26 cellular contexts compared by ENCODE assay signal in genomic region chr4:90445380-90445779, GRCh38.
DNase-seq lines count a peak whose midpoint lies in the region; ATAC-seq and TF ChIP-seq lines count a peak whose summit lies in the region.
"Had no signal": no experiment of that assay in that cellular context is flagged by ENCODE, and none has a peak within 500 bp of the region (broad histone marks: within the 10 kb centered on the region; RNA-seq: fewer than 3 reads in every experiment).

No MANE protein-coding gene starts in this region.

- 78% methylated on average over 2 of the region's 2 CpGs for WGBS in mammary epithelial cell (ENCODE audit: low coverage, missing lambda C conversion rate)

- ATAC-seq in activated naive CD4-positive, alpha-beta T cell treated with anti-CD3 and anti-CD28 coated beads, Interleukin-2, amount 50 U/mL, for 72 hours = no peak
- ATAC-seq in HG02642 (IDR thresholded peaks at IDR 0.05; ENCODE audit: poor library complexity, unreplicated experiment) = no peak
- ATAC-seq: K562 had no signal

- no peak overlapping the region for H3K4me3 ChIP-seq in mammary epithelial cell (replicated peaks in 1 of 3; ENCODE audit: insufficient read depth in 1 of 3, low read depth in 2 of 3, low read length in 3 of 3)
- no peak overlapping the region for H3K4me3 ChIP-seq in breast epithelium
- H3K4me3 ChIP-seq in SK-N-MC = peak overlapping the region; percentile 49
- H3K4me3 ChIP-seq: BLaER1, GM23248, K562, PC-9, SJSA1 had no signal

- H3K27me3 ChIP-seq in mammary epithelial cell (ENCODE audit: insufficient read depth, low read length) = no peaks in the 10 kb centered on the region
- H3K27me3 ChIP-seq in breast epithelium = no peaks in the 10 kb centered on the region
- H3K27me3 ChIP-seq: BLaER1, SJSA1 had no signal

- no peak for TF ChIP-seq POLR2A in breast epithelium (IDR thresholded peaks at IDR 0.05)

- in situ Hi-C loops in mammary epithelial cell (cut with MboI; ENCODE audit: low sequenced_read_pairs in 2 of 2) = no loop called here

- CTCF ChIA-PET in mammary epithelial cell (lab: Charles Lee; ENCODE audit: low non-redundant PET) = no interaction called here

- H3K36me3 ChIP-seq in mammary epithelial cell (ENCODE audit: insufficient read depth, low read length) (no peaks in the 10 kb centered on the region), breast epithelium (no peaks in the 10 kb centered on the region), SK-N-MC (ENCODE audit: insufficient read depth, low read length) (no peaks in the 10 kb centered on the region)
- H3K36me3 ChIP-seq: BLaER1, SJSA1 had no signal

- peak overlapping the region; percentile 23 for H3K4me2 ChIP-seq in mammary epithelial cell (ENCODE audit: insufficient read depth, low read depth, low read length)
- H3K4me2 ChIP-seq: BLaER1, PC-9 had no signal

- DNase-seq in mammary epithelial cell (no peak), breast epithelium (ENCODE audit: low spot score in 2 of 2) (no peak), SK-N-MC (ENCODE audit: low read depth, low spot score) (peak; percentile 72), epithelial cell of prostate (ENCODE audit: low read depth, low spot score) (no peak), C1 segment of cervical spinal cord (lab: John Stamatoyannopoulos, UW) (no peak), SW 1271 (lab: John Stamatoyannopoulos, UW) (no peak)
- DNase-seq in activated naive CD4-positive, alpha-beta T cell treated with anti-CD3 and anti-CD28 coated beads, Interleukin-2, amount 50 U/mL, for 72 hours (ENCODE audit: low spot score in 2 of 2) = no peak
- DNase-seq: CD4-positive, alpha-beta T cell; DMS53; GM23248; H7; MV-4-11; NCI-H1105; NCI-H146; NCI-H1930; NCI-H2107; NCI-H446 treated with DMSO at 0.1 percent for 48 hours; NCI-H526; NCI-H82; NK-92 treated with Interleukin-12 subunit alpha and Interleukin-12 subunit beta, amount 100 ng/mL, for 24 hours; PC-9; Right ventricle myocardium superior had no signal

- H3K36me3 Mint-ChIP-seq in activated naive CD4-positive, alpha-beta T cell treated with anti-CD3 and anti-CD28 coated beads, Interleukin-2, amount 50 U/mL, for 72 hours = no peaks in the 10 kb centered on the region

- H3K9me3 ChIP-seq in mammary epithelial cell (replicated peaks; ENCODE audit: insufficient read depth, low read length) (no peaks in the 10 kb centered on the region), breast epithelium (peaks cover 0 to 9% of the 10 kb centered on the region in 2 donors), SK-N-MC (ENCODE audit: low read depth, low read length) (no peaks in the 10 kb centered on the region)
- H3K9me3 ChIP-seq: SJSA1 had no signal

- TF ChIP-seq CTCF in mammary epithelial cell (conservative IDR thresholded peaks at IDR 0.05 in 1 of 2, IDR thresholded peaks at IDR 0.05 in 1 of 2; ENCODE audit: extremely low read depth in 1 of 2, insufficient read depth in 1 of 2, low read depth in 1 of 2, low read length in 2 of 2) (no peak), breast epithelium (IDR thresholded peaks at IDR 0.05) (no peak)

- peaks cover 0 to 9% of the 10 kb centered on the region in 2 donors for H3K9me3 Mint-ChIP-seq in activated naive CD4-positive, alpha-beta T cell treated with anti-CD3 and anti-CD28 coated beads, Interleukin-2, amount 50 U/mL, for 72 hours
- H3K9me3 Mint-ChIP-seq: CD4-positive, alpha-beta T cell had no signal

- H3K4me1 ChIP-seq in mammary epithelial cell (ENCODE audit: insufficient read depth, low read length) (peaks cover 38% of the 10 kb centered on the region), breast epithelium (no peaks in the 10 kb centered on the region)
- H3K4me1 ChIP-seq: SJSA1 had no signal

- no peaks in the 10 kb centered on the region for H4K20me1 ChIP-seq in mammary epithelial cell (ENCODE audit: insufficient read depth, low read length)
- H4K20me1 ChIP-seq: BLaER1 had no signal

- dilution Hi-C loops in mammary epithelial cell (cut with HindIII; ENCODE audit: low sequenced_read_pairs) = no loop called here

- BruUV-seq in mammary epithelial cell (replicated peaks; lab: Mats Ljungman, UMichigan) = no TSS peak

- intact Hi-C loops in mammary epithelial cell (cut with micrococcal nuclease) = no loop called here
- intact Hi-C loops in breast epithelium (cut with DNase I; ENCODE audit: low total_unique reads) = no loop called here

- H2AFZ ChIP-seq in mammary epithelial cell (ENCODE audit: low read depth, low read length) = no peak overlapping the region
- H2AFZ ChIP-seq: GM23248, PC-9 had no signal

- H3K79me2 ChIP-seq in mammary epithelial cell (ENCODE audit: insufficient read depth, low read length) = no peaks in the 10 kb centered on the region

- no peak overlapping the region for H3K27ac ChIP-seq in mammary epithelial cell (ENCODE audit: insufficient read depth, low read depth, low read length)
- no peak overlapping the region for H3K27ac ChIP-seq in breast epithelium
- H3K27ac ChIP-seq in SK-N-MC = peak overlapping the region; percentile 92
- peak overlapping the region; percentile 84 for H3K27ac ChIP-seq in epithelial cell of prostate
- H3K27ac ChIP-seq: BLaER1, GM23248, PC-9, SJSA1 had no signal

- no peak overlapping the region for H3K9ac ChIP-seq in mammary epithelial cell (ENCODE audit: insufficient read depth, low read length)
- peak overlapping the region; percentile 32 for H3K9ac ChIP-seq in SK-N-MC (ENCODE audit: insufficient read length)
- H3K9ac ChIP-seq: BLaER1, GM23248 had no signal

- no peak overlapping the region for H3K27ac Mint-ChIP-seq in activated naive CD4-positive, alpha-beta T cell treated with anti-CD3 and anti-CD28 coated beads, Interleukin-2, amount 50 U/mL, for 72 hours
- H3K27ac Mint-ChIP-seq: CD4-positive, alpha-beta T cell had no signal

Comparison
In these comparisons a context has a peak if more than half of its experiments do, and no peak if none do; other contexts are left out.
1. H3K27ac ChIP-seq: peak in SK-N-MC (single experiment) and epithelial cell of prostate (single experiment); none in mammary epithelial cell (single experiment) and breast epithelium (0 of 2).